Comparison of ENCODE assay signal across 9 cellular contexts in genomic region chr1:6822530-6823359, GRCh38. TPM values are rescaled to one million over a fixed set of nuclear protein-coding genes. Genes with fewer than 3 reads are reported as not detected.
DNase-seq lines count a peak whose midpoint lies in the region; ATAC-seq, FAIRE-seq and TF ChIP-seq lines count a peak whose summit lies in the region.
"Had no signal": no experiment of that assay in that cellular context is flagged by ENCODE, and none has a peak within 500 bp of the region (broad histone marks: within the 10 kb centered on the region; RNA-seq: fewer than 3 reads in every experiment).

No MANE protein-coding gene starts in this region.

- H3K27me3 ChIP-seq in small intestine (ENCODE audit: control insufficient read depth in 2 of 2, insufficient read depth in 2 of 2, low read length in 2 of 2) (no peaks in the 10 kb centered on the region), ovary (no peaks in the 10 kb centered on the region)

- H3K4me3 ChIP-seq in small intestine (ENCODE audit: low read depth in 1 of 2, low read length in 2 of 2) (peak overlapping the region in 1 of 2 donors; percentile 19), ovary (no peak overlapping the region)

- peak; percentile 95 for DNase-seq in small intestine
- no peak for DNase-seq in ovary
- DNase-seq in KG1 (lab: John Stamatoyannopoulos, UW), result no peak
- DNase-seq in NCI-H1048 (lab: John Stamatoyannopoulos, UW), result no peak
- DNase-seq in activated gamma-delta T cell treated with Interleukin-2 at 50 U/mL for 16 hours, result no peak
- DNase-seq: hippocampal formation had no signal

- intact Hi-C loops in ovary (cut with DNase I), result no loop called here

- no peak for TF ChIP-seq POLR2A in ovary (IDR thresholded peaks at IDR 0.05)

- no peak overlapping the region for H3K4me3 Mint-ChIP-seq in activated T-helper 17 cell treated with anti-CD3 and anti-CD28 coated beads, Interleukin-2, amount 50 U/mL, for 72 hours

- H3K9me3 Mint-ChIP-seq in activated T-helper 17 cell treated with anti-CD3 and anti-CD28 coated beads, Interleukin-2, amount 50 U/mL, for 72 hours, result no peaks in the 10 kb centered on the region

- no peak for TF ChIP-seq CTCF in ovary (IDR thresholded peaks at IDR 0.05)

- H3K36me3 ChIP-seq in small intestine (ENCODE audit: control insufficient read depth in 2 of 2, insufficient read depth in 2 of 2, low read length in 2 of 2) (no peaks in the 10 kb centered on the region), ovary (no peaks in the 10 kb centered on the region)

- ATAC-seq in GM19324 (IDR thresholded peaks at IDR 0.05; ENCODE audit: low FRiP score, unreplicated experiment) (peak; percentile 71), HG02981 (IDR thresholded peaks at IDR 0.05; ENCODE audit: unreplicated experiment) (peak; percentile 91)
- peak; percentile 85 for ATAC-seq in activated T-helper 17 cell treated with anti-CD3 and anti-CD28 coated beads, Interleukin-2, amount 50 U/mL, for 72 hours (replicated peaks)

- peak overlapping the region; percentile 76 for H3K27ac Mint-ChIP-seq in activated T-helper 17 cell treated with anti-CD3 and anti-CD28 coated beads, Interleukin-2, amount 50 U/mL, for 72 hours

- peaks cover 29% of the 10 kb centered on the region for H3K4me1 Mint-ChIP-seq in activated T-helper 17 cell treated with anti-CD3 and anti-CD28 coated beads, Interleukin-2, amount 50 U/mL, for 72 hours

- H3K4me1 ChIP-seq in small intestine (ENCODE audit: control insufficient read depth in 2 of 2, insufficient read depth in 1 of 2, low read depth in 1 of 2, low read length in 1 of 2), result peaks cover 4 to 18% of the 10 kb centered on the region in 2 donors
- H3K4me1 ChIP-seq in ovary (ENCODE audit: insufficient read depth), result peaks cover 10% of the 10 kb centered on the region

- peak; percentile 90 for FAIRE-seq in small intestine (lab: Jason Lieb, UNC)

- WGBS in small intestine, 3 donors, result 17 to 58% (median 34%) methylated on average over 10 of the region's 10 CpGs
- 63 to 69% (median 67%) methylated on average over 10 of the region's 10 CpGs for WGBS in ovary, 3 donors

- H3K27ac ChIP-seq in small intestine (ENCODE audit: low read depth in 1 of 2, low read length in 1 of 2) (peak overlapping the region; percentile 68 to 78), ovary (no peak overlapping the region)

- H3K9me3 ChIP-seq in small intestine (ENCODE audit: control insufficient read depth, low read depth) (no peaks in the 10 kb centered on the region), ovary (no peaks in the 10 kb centered on the region)

- peaks cover 35% of the 10 kb centered on the region for H3K36me3 Mint-ChIP-seq in activated T-helper 17 cell treated with anti-CD3 and anti-CD28 coated beads, Interleukin-2, amount 50 U/mL, for 72 hours (ENCODE audit: low read depth)

- no peak for TF ChIP-seq EP300 in ovary (IDR thresholded peaks at IDR 0.05)

- H3K27me3 Mint-ChIP-seq in activated T-helper 17 cell treated with anti-CD3 and anti-CD28 coated beads, Interleukin-2, amount 50 U/mL, for 72 hours, result no peaks in the 10 kb centered on the region

RNA-seq across cellular contexts. Expression of gene CAMTA1, which starts 37.5 kb away (rescaled TPM):
- total RNA-seq in activated T-helper 17 cell treated with anti-CD3 and anti-CD28 coated beads, Interleukin-2, amount 50 U/mL, for 72 hours, result 10 to 100 TPM; 36.7 to 51.9 TPM
- polyA plus RNA-seq in small intestine, result 100 to 1,000 TPM; 122 to 177 (median 172) TPM
- total RNA-seq in ovary, result 10 to 100 TPM; 51.1 to 93.2 (median 63.1) TPM
- 100 to 1,000 TPM in 1 of 2 donors, 10 to 100 TPM in 1; 88.5 to 150 TPM for polyA plus RNA-seq in ovary

Comparison
In these comparisons a context has a peak if more than half of its experiments do, and no peak if none do; other contexts are left out.
1. H3K27ac ChIP-seq: peak in small intestine (2 of 2); none in ovary (0 of 2).
2. Peak in every context shown above with its lines, with median percentiles within 50 percentile points of each other: ATAC-seq.